In the genomic region with DNA sequence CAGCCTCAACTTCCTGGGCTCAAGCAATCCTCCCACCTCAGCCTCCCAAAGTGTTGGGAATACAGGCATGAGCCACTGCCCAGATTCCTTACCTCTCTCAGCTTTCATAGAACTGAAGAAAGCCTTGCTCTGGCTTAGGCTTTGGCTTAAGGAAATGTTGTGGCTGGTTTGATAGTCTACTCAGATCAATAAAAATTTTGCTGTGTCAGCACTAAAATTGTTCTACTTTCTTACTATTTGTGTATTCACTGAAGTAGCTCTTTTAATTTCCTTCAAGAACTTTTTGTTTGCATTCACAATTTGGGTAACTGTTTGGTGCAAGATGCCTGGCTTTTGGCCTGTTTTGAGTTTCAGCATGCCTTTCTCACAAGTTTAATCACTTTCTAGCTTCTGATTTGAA, we compare ENCODE assay signal across 28 cellular contexts.
"Had no signal": no experiment of that assay in that cellular context is flagged by ENCODE, and none has a peak within 500 bp of the region (broad histone marks: within the 10 kb centered on the region; RNA-seq: fewer than 3 reads in every experiment).

No MANE protein-coding gene starts in this region.

- H3K9me3 ChIP-seq: ascending aorta had no signal

- DNase-seq: activated B cell treated with CpG ODN at 0.5 μM for 24 hours; activated CD4-positive, alpha-beta memory T cell treated with anti-CD3 and anti-CD28 coated beads, Interleukin-2, amount 10 ng/mL, durations not matched to agents 7 days and 5 days; activated CD4-positive, alpha-beta T cell treated with anti-CD3 and anti-CD28 coated beads for 48 hours; activated CD4-positive, alpha-beta T cell treated with anti-CD3 and anti-CD28 coated beads, Interleukin-2, amount 10 ng/mL, durations not matched to agents 7 days and 5 days; activated CD4-positive, alpha-beta T cell treated with anti-CD3 and anti-CD28 coated beads, Interleukin-2, amount 50 U/mL, for 48 hours; activated CD4-positive, CD25-positive, alpha-beta regulatory T cell treated with anti-CD3 and anti-CD28 coated beads, Interleukin-2, amount 50 U/mL, for 72 hours; activated CD8-positive, alpha-beta memory T cell treated with anti-CD3 and anti-CD28 coated beads for 24 hours; activated CD8-positive, alpha-beta memory T cell treated with anti-CD3 and anti-CD28 coated beads, Interleukin-2, amount 10 ng/mL, durations not matched to agents 7 days and 5 days; activated CD8-positive, alpha-beta memory T cell treated with anti-CD3 and anti-CD28 coated beads, Interleukin-2, amount 50 U/mL, for 48 hours; activated CD8-positive, alpha-beta T cell treated with anti-CD3 and anti-CD28 coated beads, Interleukin-2, amount 10 ng/mL, durations not matched to agents 7 days and 5 days; activated effector memory CD4-positive, alpha-beta T cell treated with Interleukin-2 at 50 U/mL for 16 hours; activated gamma-delta T cell; activated naive CD4-positive, alpha-beta T cell treated with anti-CD3 and anti-CD28 coated beads, Interleukin-2, amount 10 ng/mL, durations not matched to agents 7 days and 5 days; activated naive CD4-positive, alpha-beta T cell treated with Interleukin-2 at 50 U/mL for 16 hours; activated naive CD8-positive, alpha-beta T cell treated with anti-CD3 and anti-CD28 coated beads, Interleukin-2, amount 10 ng/mL, durations not matched to agents 7 days and 5 days; activated naive CD8-positive, alpha-beta T cell treated with anti-CD3 and anti-CD28 coated beads, Interleukin-2, amount 50 U/mL, for 24 hours; activated T-cell treated with anti-CD3 and anti-CD28 coated beads, Interleukin-2, amount 50 U/mL, for 24 hours; activated T-cell treated with anti-CD3 and anti-CD28 coated beads, Interleukin-2, amount 50 U/mL, for 48 hours; amygdala; anterior cingulate cortex; cerebellar nuclear complex; T-helper 2 cell; T-helper 9 cell had no signal

- H3K27ac ChIP-seq: ascending aorta, cardiac muscle cell, VCaP had no signal

- H3K36me3 ChIP-seq: ascending aorta, cardiac muscle cell had no signal

- FAIRE-seq: bronchial epithelial cell, TTC549 had no signal

- H3K4me3 ChIP-seq: ascending aorta, cardiac muscle cell had no signal

- H3K27me3 ChIP-seq: ascending aorta, cardiac muscle cell had no signal

- H3K4me1 ChIP-seq: ascending aorta had no signal

- ATAC-seq: activated CD8-positive, alpha-beta memory T cell treated with anti-CD3 and anti-CD28 coated beads, Interleukin-2, amount 10 ng/mL, durations not matched to agents 7 days and 5 days; activated CD8-positive, alpha-beta T cell treated with anti-CD3 and anti-CD28 coated beads, Interleukin-2, amount 10 ng/mL, durations not matched to agents 7 days and 5 days; activated naive CD8-positive, alpha-beta T cell treated with anti-CD3 and anti-CD28 coated beads, Interleukin-2, amount 50 U/mL, for 24 hours had no signal
